Comparison of ENCODE assay signal across 8 cellular contexts in the genomic region with DNA sequence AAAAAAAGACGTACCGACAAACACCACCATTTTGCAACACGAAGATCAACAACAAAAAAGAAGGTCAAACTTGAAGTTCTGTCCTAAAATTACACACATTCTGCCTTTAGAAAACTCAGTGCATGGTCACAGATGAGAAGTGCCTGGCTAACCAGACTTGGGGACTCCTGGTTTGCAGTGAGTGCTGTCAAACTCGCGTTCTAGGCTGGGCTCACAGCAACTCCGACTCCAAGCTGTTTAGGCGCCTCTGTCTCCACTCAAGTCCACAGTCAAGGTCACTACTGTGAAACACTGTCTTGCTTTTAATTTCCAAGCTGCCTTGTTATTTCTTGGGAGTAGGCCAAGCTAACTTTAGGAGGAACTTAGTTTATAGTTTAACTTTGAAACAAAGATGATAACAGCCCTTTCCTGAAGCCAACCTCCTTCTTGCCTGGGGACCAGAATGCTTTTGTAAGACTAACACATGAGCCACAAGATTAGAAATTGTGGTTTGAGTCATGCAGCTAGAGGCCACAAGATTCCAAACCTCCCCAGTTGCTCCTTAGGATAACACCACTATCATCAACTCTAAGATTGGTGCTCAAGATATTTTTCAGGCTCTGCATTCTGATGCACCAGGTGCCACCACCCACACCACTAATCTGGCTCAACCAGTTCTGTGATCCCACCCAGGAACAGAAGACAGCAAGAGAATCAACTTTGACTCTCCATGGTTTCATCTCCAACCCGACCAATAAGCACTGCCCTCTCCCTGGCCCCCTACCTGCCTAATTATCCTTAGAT. TPM values are rescaled to one million over a fixed set of nuclear protein-coding genes. Genes with fewer than 3 reads are reported as not detected.
DNase-seq lines count a peak whose midpoint lies in the region; ATAC-seq and TF ChIP-seq lines count a peak whose summit lies in the region.

No MANE protein-coding gene starts in this region.

- H3K4me1 Mint-ChIP-seq in endothelial cell (ENCODE audit: unreplicated experiment): peaks cover 12% of the 10 kb centered on the region

- H4K20me1 ChIP-seq in OCI-LY3 (ENCODE audit: insufficient read depth, low read length): no peaks in the 10 kb centered on the region

- peak overlapping the region; percentile 61 for H3K27ac Mint-ChIP-seq in endothelial cell (ENCODE audit: unreplicated experiment)

- H2AFZ ChIP-seq in OCI-LY3 (ENCODE audit: low read depth, low read length) (no peak overlapping the region), parathyroid adenoma (no peak overlapping the region)

- H3K4me3 ChIP-seq in GM08714 (ENCODE audit: low read length) (peak overlapping the region; percentile 75; the same call in 1 of the 2 replicates), OCI-LY3 (ENCODE audit: low read length) (peak overlapping the region; percentile 83), parathyroid adenoma (ENCODE audit: low read depth, low read length) (peak overlapping the region; percentile 59)

- TF ChIP-seq CTCF in OCI-LY3 (IDR thresholded peaks at IDR 0.05; ENCODE audit: low read depth, low read length): no peak
- no peak for TF ChIP-seq CTCF in endothelial cell (IDR thresholded peaks at IDR 0.05; ENCODE audit: unreplicated experiment)
- TF ChIP-seq CTCF in parathyroid adenoma (IDR thresholded peaks at IDR 0.05): no peak

- no peaks in the 10 kb centered on the region for H3K9me3 Mint-ChIP-seq in endothelial cell (ENCODE audit: unreplicated experiment)

- no peak for ATAC-seq in GM18907 (IDR thresholded peaks at IDR 0.05; ENCODE audit: unreplicated experiment)

- H3K4me1 ChIP-seq in OCI-LY3 (ENCODE audit: low read length): peaks cover 10% of the 10 kb centered on the region
- H3K4me1 ChIP-seq in parathyroid adenoma: peaks cover 6% of the 10 kb centered on the region

- H3K27ac ChIP-seq in OCI-LY3 (ENCODE audit: low read length) (no peak overlapping the region), parathyroid adenoma (no peak overlapping the region)

- H3K9ac ChIP-seq in OCI-LY3 (ENCODE audit: low read length) (no peak overlapping the region), parathyroid adenoma (no peak overlapping the region)

- peaks cover 38% of the 10 kb centered on the region for H3K36me3 ChIP-seq in OCI-LY3 (replicated peaks; ENCODE audit: low read depth, low read length)
- H3K36me3 ChIP-seq in parathyroid adenoma (ENCODE audit: control insufficient read depth, insufficient read depth, low read length): no peaks in the 10 kb centered on the region

- peak overlapping the region; percentile 82 for H3K4me3 Mint-ChIP-seq in endothelial cell (ENCODE audit: unreplicated experiment)

- H3K79me2 ChIP-seq in OCI-LY3 (ENCODE audit: low read length) (peaks cover 34% of the 10 kb centered on the region), parathyroid adenoma (peaks cover 3% of the 10 kb centered on the region)

- H3K4me2 ChIP-seq in OCI-LY3 (ENCODE audit: low read length): peak overlapping the region; percentile 89
- H3K4me2 ChIP-seq in parathyroid adenoma (ENCODE audit: low read length): peak overlapping the region; percentile 66

- H3K27me3 Mint-ChIP-seq in endothelial cell (ENCODE audit: unreplicated experiment): peaks cover 20% of the 10 kb centered on the region

- H3K36me3 Mint-ChIP-seq in endothelial cell (ENCODE audit: low read depth, unreplicated experiment): peaks cover 42% of the 10 kb centered on the region

- H3K9me3 ChIP-seq in OCI-LY3 (ENCODE audit: insufficient read depth, low read length) (peaks cover 12% of the 10 kb centered on the region; the same call in 1 of the 2 replicates), parathyroid adenoma (ENCODE audit: control insufficient read depth, low read length) (no peaks in the 10 kb centered on the region)

- no peaks in the 10 kb centered on the region for H3K27me3 ChIP-seq in OCI-LY3 (ENCODE audit: low read depth, low read length)
- no peaks in the 10 kb centered on the region for H3K27me3 ChIP-seq in parathyroid adenoma (ENCODE audit: control insufficient read depth, insufficient read depth, low read length)

- no peak for DNase-seq in endothelial cell (ENCODE audit: low spot score)
- no peak for DNase-seq in NCI-H1105 (lab: John Stamatoyannopoulos, UW)
- no peak for DNase-seq in NCI-H82 treated with DMSO at 0.1 percent for 48 hours (lab: John Stamatoyannopoulos, UW; ENCODE audit: unreplicated experiment)
- DNase-seq in NCI-H128 (lab: John Stamatoyannopoulos, UW; ENCODE audit: unreplicated experiment): no peak

RNA-seq across cellular contexts. Expression of a gene that starts 1.1 kb away (rescaled TPM):
- total RNA-seq in endothelial cell (ENCODE audit: unreplicated experiment): 30.7 TPM

RNA-seq across cellular contexts. Expression of a gene that starts 1.7 kb away (rescaled TPM):
- total RNA-seq in endothelial cell (ENCODE audit: unreplicated experiment): 21.7 TPM
